Comparison of ENCODE assay signal across 1 cellular context in the genomic region with DNA sequence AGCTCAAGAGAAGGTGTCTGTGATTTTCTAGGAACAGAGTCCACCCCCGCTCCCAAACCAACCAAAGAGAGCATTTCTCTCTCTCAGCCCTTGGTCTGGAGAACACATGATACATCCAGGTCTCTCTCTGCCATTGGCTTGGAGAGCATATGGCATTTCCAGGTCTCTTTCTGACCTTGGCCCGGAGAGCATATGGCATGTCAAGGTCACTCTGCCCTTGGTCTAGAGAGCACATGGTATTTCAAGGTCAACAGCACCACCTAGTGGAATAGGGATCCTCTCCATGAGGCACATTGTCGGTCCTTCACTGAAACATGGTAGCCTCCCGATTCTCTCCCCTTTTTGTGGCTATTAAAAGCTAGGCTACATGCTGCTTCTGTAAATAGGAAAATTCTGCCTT.
A peak's percentile ranks its signal among the peaks of the same experiment; 100 is the strongest.
TF ChIP-seq lines count a peak whose summit lies in the region.

No MANE protein-coding gene starts in this region.

TF ChIP-seq in HepG2, 621 proteins besides CTCF, POLR2A, EP300 and RAD21 (continued from another document):
- TF ChIP-seq, protein P1, sequence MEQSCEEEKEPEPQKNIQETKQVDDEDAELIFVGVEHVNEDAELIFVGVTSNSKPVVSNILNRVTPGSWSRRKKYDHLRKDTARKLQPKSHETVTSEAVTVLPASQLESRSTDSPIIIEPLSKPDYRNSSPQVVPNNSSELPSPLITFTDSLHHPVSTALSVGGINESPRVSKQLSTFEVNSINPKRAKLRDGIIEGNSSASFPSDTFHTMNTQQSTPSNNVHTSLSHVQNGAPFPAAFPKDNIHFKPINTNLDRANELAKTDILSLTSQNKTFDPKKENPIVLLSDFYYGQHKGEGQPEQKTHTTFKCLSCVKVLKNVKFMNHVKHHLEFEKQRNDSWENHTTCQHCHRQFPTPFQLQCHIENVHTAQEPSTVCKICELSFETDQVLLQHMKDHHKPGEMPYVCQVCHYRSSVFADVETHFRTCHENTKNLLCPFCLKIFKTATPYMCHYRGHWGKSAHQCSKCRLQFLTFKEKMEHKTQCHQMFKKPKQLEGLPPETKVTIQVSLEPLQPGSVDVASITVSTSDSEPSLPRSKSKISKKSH (CRISPR knock-in tag; IDR thresholded peaks at IDR 0.05; ENCODE audit: borderline replicate concordance): no peak
- TF ChIP-seq BCL6 (CRISPR knock-in tag; IDR thresholded peaks at IDR 0.05) (0 out of 2 replicates have a peak, but pooled peaks have one; percentile 6), ZNF441 (CRISPR knock-in tag; IDR thresholded peaks at IDR 0.05; ENCODE audit: borderline replicate concordance) (no peak), NKX3-1 (CRISPR knock-in tag; IDR thresholded peaks at IDR 0.05) (no peak), RFX5 (IDR thresholded peaks at IDR 0.05; ENCODE audit: low read depth, low read length) (no peak), MEIS1 (CRISPR knock-in tag; IDR thresholded peaks at IDR 0.05; ENCODE audit: borderline replicate concordance) (no peak), NR2F6 (IDR thresholded peaks at IDR 0.05) (no peak), NR2F6 (CRISPR knock-in tag; IDR thresholded peaks at IDR 0.05) (peak; percentile 61), MTF1 (CRISPR knock-in tag; IDR thresholded peaks at IDR 0.05) (no peak), BRD4 (CRISPR knock-in tag; IDR thresholded peaks at IDR 0.05) (no peak), SAP130 (CRISPR knock-in tag; IDR thresholded peaks at IDR 0.05; ENCODE audit: low read depth) (no peak), SIN3A (IDR thresholded peaks at IDR 0.05; ENCODE audit: borderline replicate concordance, low read depth, low read length) (no peak), ZMYM4 (CRISPR knock-in tag; IDR thresholded peaks at IDR 0.05) (peak; percentile 63)
- TF ChIP-seq, protein P2, sequence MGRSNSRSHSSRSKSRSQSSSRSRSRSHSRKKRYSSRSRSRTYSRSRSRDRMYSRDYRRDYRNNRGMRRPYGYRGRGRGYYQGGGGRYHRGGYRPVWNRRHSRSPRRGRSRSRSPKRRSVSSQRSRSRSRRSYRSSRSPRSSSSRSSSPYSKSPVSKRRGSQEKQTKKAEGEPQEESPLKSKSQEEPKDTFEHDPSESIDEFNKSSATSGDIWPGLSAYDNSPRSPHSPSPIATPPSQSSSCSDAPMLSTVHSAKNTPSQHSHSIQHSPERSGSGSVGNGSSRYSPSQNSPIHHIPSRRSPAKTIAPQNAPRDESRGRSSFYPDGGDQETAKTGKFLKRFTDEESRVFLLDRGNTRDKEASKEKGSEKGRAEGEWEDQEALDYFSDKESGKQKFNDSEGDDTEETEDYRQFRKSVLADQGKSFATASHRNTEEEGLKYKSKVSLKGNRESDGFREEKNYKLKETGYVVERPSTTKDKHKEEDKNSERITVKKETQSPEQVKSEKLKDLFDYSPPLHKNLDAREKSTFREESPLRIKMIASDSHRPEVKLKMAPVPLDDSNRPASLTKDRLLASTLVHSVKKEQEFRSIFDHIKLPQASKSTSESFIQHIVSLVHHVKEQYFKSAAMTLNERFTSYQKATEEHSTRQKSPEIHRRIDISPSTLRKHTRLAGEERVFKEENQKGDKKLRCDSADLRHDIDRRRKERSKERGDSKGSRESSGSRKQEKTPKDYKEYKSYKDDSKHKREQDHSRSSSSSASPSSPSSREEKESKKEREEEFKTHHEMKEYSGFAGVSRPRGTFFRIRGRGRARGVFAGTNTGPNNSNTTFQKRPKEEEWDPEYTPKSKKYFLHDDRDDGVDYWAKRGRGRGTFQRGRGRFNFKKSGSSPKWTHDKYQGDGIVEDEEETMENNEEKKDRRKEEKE (IDR thresholded peaks at IDR 0.05): no peak
- TF ChIP-seq, protein P3, sequence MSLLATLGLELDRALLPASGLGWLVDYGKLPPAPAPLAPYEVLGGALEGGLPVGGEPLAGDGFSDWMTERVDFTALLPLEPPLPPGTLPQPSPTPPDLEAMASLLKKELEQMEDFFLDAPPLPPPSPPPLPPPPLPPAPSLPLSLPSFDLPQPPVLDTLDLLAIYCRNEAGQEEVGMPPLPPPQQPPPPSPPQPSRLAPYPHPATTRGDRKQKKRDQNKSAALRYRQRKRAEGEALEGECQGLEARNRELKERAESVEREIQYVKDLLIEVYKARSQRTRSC (CRISPR knock-in tag; IDR thresholded peaks at IDR 0.05; ENCODE audit: low read depth): no peak
